In the genomic region with DNA sequence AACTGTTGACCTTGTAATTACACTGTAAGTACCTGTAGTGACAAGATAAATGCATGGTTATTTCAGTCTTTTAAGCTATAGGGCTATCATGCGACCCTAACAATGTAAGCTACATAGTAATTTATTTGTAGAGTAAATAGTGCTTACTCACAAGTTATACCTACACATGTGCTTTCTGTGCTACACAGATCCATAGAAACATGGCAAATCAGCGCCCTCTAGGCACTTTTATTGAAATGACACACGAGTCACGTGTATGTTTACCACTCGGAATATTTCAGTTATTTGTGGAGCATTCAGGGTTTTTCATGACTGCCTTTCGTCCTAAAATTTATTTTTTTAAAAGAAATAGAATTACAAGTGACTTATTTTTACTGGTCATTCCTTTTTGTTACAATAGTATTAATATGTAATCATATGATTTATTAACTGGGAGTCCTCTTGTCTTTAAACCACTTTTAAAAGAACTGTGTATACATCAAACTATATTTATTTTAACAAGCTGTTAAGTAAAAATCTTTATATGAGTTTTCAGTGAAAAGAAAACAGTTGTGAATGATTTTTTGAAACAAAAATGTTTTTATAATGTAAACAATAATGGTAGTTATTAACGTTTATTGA, we compare ENCODE assay signal across 8 cellular contexts.
DNase-seq lines count a peak whose midpoint lies in the region; ATAC-seq, FAIRE-seq and TF ChIP-seq lines count a peak whose summit lies in the region.

No MANE protein-coding gene starts in this region.

- H3K4me1 ChIP-seq in GM12878 (ENCODE audit: control insufficient read depth, insufficient read depth, low read length), result no peaks in the 10 kb centered on the region

- H3K27me3 Mint-ChIP-seq in HFFc6 (ENCODE audit: insufficient read depth), result no peaks in the 10 kb centered on the region
- no peaks in the 10 kb centered on the region for H3K27me3 Mint-ChIP-seq in activated CD8-positive, alpha-beta memory T cell treated with anti-CD3 and anti-CD28 coated beads, Interleukin-2, amount 10 ng/mL, durations not matched to agents 7 days and 5 days

- no peaks in the 10 kb centered on the region for H3K4me1 Mint-ChIP-seq in HFFc6 (ENCODE audit: low read depth)
- no peaks in the 10 kb centered on the region for H3K4me1 Mint-ChIP-seq in activated CD8-positive, alpha-beta memory T cell treated with anti-CD3 and anti-CD28 coated beads, Interleukin-2, amount 10 ng/mL, durations not matched to agents 7 days and 5 days

- H3K9ac ChIP-seq in GM12878 (ENCODE audit: control insufficient read depth, insufficient read depth, low read length), result no peak overlapping the region

- peak; percentile 51 for TF ChIP-seq RAD21 in GM12878 (IDR thresholded peaks at IDR 0.05; ENCODE audit: insufficient read depth, low read depth, low read length)

- H3K9me3 ChIP-seq in GM12878 (replicated peaks; ENCODE audit: control insufficient read depth, insufficient read depth, low read length), result no peaks in the 10 kb centered on the region

- no peak overlapping the region for H2AFZ ChIP-seq in GM12878 (ENCODE audit: control insufficient read depth, low read depth, low read length)

- H3K36me3 Mint-ChIP-seq in HFFc6 (ENCODE audit: low read depth), result no peaks in the 10 kb centered on the region
- H3K36me3 Mint-ChIP-seq in activated CD8-positive, alpha-beta memory T cell treated with anti-CD3 and anti-CD28 coated beads, Interleukin-2, amount 10 ng/mL, durations not matched to agents 7 days and 5 days, result no peaks in the 10 kb centered on the region

- RAD21 ChIA-PET in GM12878 (lab: Charles Lee; ENCODE audit: unreplicated experiment), result interaction anchor here (1.0 kb wide), 1 partner anchor 515 kb away, joined by 3 read pairs; no protein-coding TSS in a partner anchor

- no peaks in the 10 kb centered on the region for H3K36me3 ChIP-seq in GM12878 (ENCODE audit: control insufficient read depth in 2 of 2, insufficient read depth in 2 of 2, low read length in 1 of 2)

- H3K9me3 Mint-ChIP-seq in HFFc6, result peaks cover 9% of the 10 kb centered on the region
- no peaks in the 10 kb centered on the region for H3K9me3 Mint-ChIP-seq in activated CD8-positive, alpha-beta memory T cell treated with anti-CD3 and anti-CD28 coated beads, Interleukin-2, amount 10 ng/mL, durations not matched to agents 7 days and 5 days (ENCODE audit: low read depth)

- TF ChIP-seq POLR2A in GM12878 (IDR thresholded peaks at IDR 0.05; ENCODE audit: low read depth, low read length), result no peak

- no peak overlapping the region for H3K4me3 ChIP-seq in GM12878

- no peaks in the 10 kb centered on the region for H4K20me1 ChIP-seq in GM12878 (ENCODE audit: control insufficient read depth, insufficient read depth)

- TF ChIP-seq EP300 in GM12878 (IDR thresholded peaks at IDR 0.05; ENCODE audit: borderline replicate concordance in 1 of 2, control insufficient read depth in 1 of 2, low read depth in 2 of 2, low read length in 2 of 2), result no peak

- no peaks in the 10 kb centered on the region for H3K27me3 ChIP-seq in GM12878 (replicated peaks in 1 of 2; ENCODE audit: control insufficient read depth in 2 of 2, insufficient read depth in 2 of 2, low read length in 1 of 2)

- no peaks in the 10 kb centered on the region for H3K79me2 ChIP-seq in GM12878 (ENCODE audit: control insufficient read depth, insufficient read depth, low read length)

- ATAC-seq in GM12878, result peak; percentile 92
- ATAC-seq in left colon, result peak; percentile 90
- no peak for ATAC-seq in activated CD8-positive, alpha-beta memory T cell treated with anti-CD3 and anti-CD28 coated beads, Interleukin-2, amount 10 ng/mL, durations not matched to agents 7 days and 5 days

- DNase-seq in NCI-H2196 (lab: John Stamatoyannopoulos, UW; ENCODE audit: unreplicated experiment), result peak; percentile 29
- DNase-seq in NCI-H2196 treated with DMSO at 0.1 percent for 48 hours (lab: John Stamatoyannopoulos, UW; ENCODE audit: unreplicated experiment), result no peak
- no peak for DNase-seq in HFFc6
- peak; percentile 99 for DNase-seq in NCI-H2081 treated with DMSO at 0.1 percent for 48 hours (lab: John Stamatoyannopoulos, UW)
- no peak for DNase-seq in GM12878 (ENCODE audit: low read depth, low spot score)
- peak in 1 of 2 donors; percentile 43 for DNase-seq in left colon
- no peak for DNase-seq in activated CD8-positive, alpha-beta memory T cell treated with anti-CD3 and anti-CD28 coated beads, Interleukin-2, amount 10 ng/mL, durations not matched to agents 7 days and 5 days
- no peak for DNase-seq in NCI-H1436 (lab: John Stamatoyannopoulos, UW)

- in situ Hi-C loops in GM12878 (cut with MboI), result no loop called here

- no peak overlapping the region for H3K4me3 Mint-ChIP-seq in HFFc6
- H3K4me3 Mint-ChIP-seq in activated CD8-positive, alpha-beta memory T cell treated with anti-CD3 and anti-CD28 coated beads, Interleukin-2, amount 10 ng/mL, durations not matched to agents 7 days and 5 days, result no peak overlapping the region

- no peak overlapping the region for H3K27ac Mint-ChIP-seq in HFFc6
- H3K27ac Mint-ChIP-seq in activated CD8-positive, alpha-beta memory T cell treated with anti-CD3 and anti-CD28 coated beads, Interleukin-2, amount 10 ng/mL, durations not matched to agents 7 days and 5 days, result no peak overlapping the region

- BruUV-seq in GM12878 (replicated peaks; lab: Mats Ljungman, UMichigan), result no TSS peak

- FAIRE-seq in GM12878 (lab: Jason Lieb, UNC), result no peak

- CTCF ChIA-PET in GM12878 (lab: Yijun Ruan, JAX), result interaction anchor here (0.6 to 2.1 kb wide), 16 partner anchors 8 to 1419 kb away, joined by 3 to 18 read pairs (median 3); no protein-coding TSS in a partner anchor
- CTCF ChIA-PET in activated CD8-positive, alpha-beta memory T cell treated with anti-CD3 and anti-CD28 coated beads, Interleukin-2, amount 10 ng/mL, durations not matched to agents 7 days and 5 days (lab: Charles Lee), result no interaction called here

- 17% methylated on average over 7 of the region's 7 CpGs for WGBS in GM12878 (ENCODE audit: insufficient coverage, insufficient replicate concordance, low lambda C conversion rate, missing lambda C conversion rate)

- intact Hi-C loops in GM12878 (cut with micrococcal nuclease; ENCODE audit: unreplicated experiment) (loop anchor here (2.0 kb wide), 1 partner anchor 1418 kb away; no protein-coding TSS in a partner anchor), left colon (cut with DNase I, micrococcal nuclease) (no loop called here)

- POLR2A ChIA-PET in GM12878 (lab: Charles Lee), result no interaction called here

- no peak overlapping the region for H3K27ac ChIP-seq in GM12878 (ENCODE audit: control insufficient read depth, insufficient read depth)

- SMC1A ChIA-PET in GM12878 (lab: Charles Lee; ENCODE audit: uncharacterized antibody, unreplicated experiment), result interaction anchor here (0.6 to 2.2 kb wide), 3 partner anchors 9 to 533 kb away, joined by 3 to 8 read pairs (median 3); no protein-coding TSS in a partner anchor

- TF ChIP-seq CTCF in HFFc6 (IDR thresholded peaks at IDR 0.05) (peak; percentile 36), GM12878 (IDR thresholded peaks at IDR 0.05 in 2 of 3, conservative IDR thresholded peaks at IDR 0.05 in 1 of 3; ENCODE audit: control insufficient read depth in 2 of 3, extremely low read depth in 1 of 3, insufficient read depth in 1 of 3, low read depth in 3 of 3, low read length in 3 of 3) (peak; percentile 44 to 62 (median 57))

- H3K4me2 ChIP-seq in GM12878 (ENCODE audit: control insufficient read depth, insufficient read depth), result no peak overlapping the region

TF ChIP-seq in GM12878, 131 proteins besides CTCF, POLR2A, EP300 and RAD21:
- TF ChIP-seq BHLHE40 (IDR thresholded peaks at IDR 0.05; ENCODE audit: borderline replicate concordance in 1 of 2, low read depth in 2 of 2, low read length in 1 of 2), result peak; percentile 78
- peak; percentile 28; the same call in 1 of the 2 replicates for TF ChIP-seq SMC3 (IDR thresholded peaks at IDR 0.05; ENCODE audit: borderline replicate concordance, low read length)
- TF ChIP-seq NR2C1 (IDR thresholded peaks at IDR 0.05), result no peak
- peak; percentile 68; the same call in 1 of the 2 replicates for TF ChIP-seq RAD51 (IDR thresholded peaks at IDR 0.05)

Comparison
In these comparisons a context has a peak if more than half of its experiments do, and no peak if none do; other contexts are left out.
1. DNase-seq: peak in NCI-H2196 (single experiment) and NCI-H2081 treated with DMSO at 0.1 percent for 48 hours (single experiment); none in NCI-H2196 treated with DMSO at 0.1 percent for 48 hours (single experiment), HFFc6 (single experiment), GM12878 (single experiment), activated CD8-positive, alpha-beta memory T cell treated with anti-CD3 and anti-CD28 coated beads, Interleukin-2, amount 10 ng/mL, durations not matched to agents 7 days and 5 days (single experiment) and NCI-H1436 (single experiment).